ENCODE assay signal across 8 cellular contexts in the genomic region with DNA sequence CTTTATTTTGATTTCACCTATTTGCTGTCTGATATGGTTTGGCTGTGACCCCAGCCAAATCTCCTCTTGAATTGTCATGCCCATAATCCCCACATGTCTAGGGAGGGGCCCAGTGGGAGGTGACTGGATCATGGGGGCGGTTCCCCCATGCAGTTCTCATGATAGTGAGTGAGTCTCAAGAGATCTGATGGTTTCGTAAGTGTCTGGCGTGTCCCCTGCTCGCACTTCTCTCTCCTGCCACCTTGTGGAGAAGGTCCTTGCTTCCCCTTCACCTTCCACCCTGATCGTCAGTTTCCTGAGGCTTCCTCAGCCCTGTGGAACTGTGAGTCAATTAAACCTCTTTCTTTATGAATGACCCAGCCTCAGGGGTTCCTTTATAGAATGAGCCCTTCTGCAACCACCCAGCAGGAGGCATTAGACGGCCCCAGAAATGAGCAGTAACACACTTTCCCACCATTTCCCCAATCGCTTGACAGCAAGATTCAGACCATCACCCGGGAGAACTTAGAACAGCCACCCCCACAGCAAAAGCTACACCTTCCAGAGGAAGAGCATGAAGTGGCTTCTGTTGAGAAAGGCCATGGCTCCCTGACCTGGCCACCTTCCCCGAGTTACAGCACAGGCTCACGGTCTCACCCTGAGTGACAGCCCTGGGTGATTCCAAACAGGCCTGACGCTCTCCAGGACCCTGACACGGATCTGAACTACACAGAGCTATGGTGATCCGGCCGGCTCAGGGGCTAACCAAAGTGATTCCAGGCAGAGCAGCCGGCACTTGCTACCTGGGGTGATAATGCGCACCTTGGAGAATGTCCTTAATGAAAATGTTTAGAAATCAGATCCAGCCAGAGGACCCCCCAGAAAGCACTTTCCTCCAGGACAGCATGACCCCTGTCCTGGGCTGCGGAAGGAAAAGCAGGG.
DNase-seq lines count a peak whose midpoint lies in the region; ATAC-seq and TF ChIP-seq lines count a peak whose summit lies in the region.

No MANE protein-coding gene starts in this region.

- no peak for TF ChIP-seq POLR2A in adrenal gland (IDR thresholded peaks at IDR 0.05)

- H3K27me3 ChIP-seq in BJ (ENCODE audit: control insufficient read depth, insufficient read depth, low read length) = no peaks in the 10 kb centered on the region
- peaks cover 2% of the 10 kb centered on the region for H3K27me3 ChIP-seq in OCI-LY3 (ENCODE audit: low read depth, low read length)
- H3K27me3 ChIP-seq in adrenal gland = no peaks in the 10 kb centered on the region

- DNase-seq in BJ (ENCODE audit: low read depth) (no peak), HT1080 (ENCODE audit: low read depth) (peak; percentile 79), adrenal gland (peak; percentile 20 to 64 (median 48)), immature natural killer cell (peak; percentile 9 to 35 (median 10))
- DNase-seq in stimulated activated CD4-positive, alpha-beta T cell treated with anti-CD3 and anti-CD28 coated beads, Interleukin-1b, Interleukin-23, amount 100 ng/mL, for 24 hours (ENCODE audit: low read depth in 4 of 4, low spot score in 1 of 4) = peak in 3 of 4 experiments; percentile 7 to 14 (median 11)

- no peak overlapping the region for H3K4me3 ChIP-seq in BJ (ENCODE audit: low read depth, low read length)
- H3K4me3 ChIP-seq in OCI-LY3 (ENCODE audit: low read length) = no peak overlapping the region
- no peak overlapping the region for H3K4me3 ChIP-seq in adrenal gland

- H3K4me1 ChIP-seq in OCI-LY3 (ENCODE audit: low read length) (peaks cover 9% of the 10 kb centered on the region; the same call in 1 of the 2 replicates), adrenal gland (replicated peaks in 1 of 2) (no peaks in the 10 kb centered on the region)

- no peaks in the 10 kb centered on the region for H3K36me3 Mint-ChIP-seq in immature natural killer cell

- no peak overlapping the region for H3K27ac ChIP-seq in OCI-LY3 (ENCODE audit: low read length)
- no peak overlapping the region for H3K27ac ChIP-seq in adrenal gland

- POLR2A ChIA-PET in BJ (lab: Charles Lee) = no interaction called here

- no peaks in the 10 kb centered on the region for H3K79me2 ChIP-seq in OCI-LY3 (ENCODE audit: low read length)

- peaks cover 0 to 5% (median 3%) of the 10 kb centered on the region in 3 donors for H3K27me3 Mint-ChIP-seq in immature natural killer cell (ENCODE audit: low read depth in 3 of 3)

- intact Hi-C loops in adrenal gland (cut with DNase I) = loop anchor here in 1 of 2 donors (10.0 kb wide), 1 partner anchor 906 kb away; no protein-coding TSS in a partner anchor

- H3K9me3 ChIP-seq in OCI-LY3 (ENCODE audit: insufficient read depth, low read length) (no peaks in the 10 kb centered on the region), adrenal gland (replicated peaks in 1 of 3) (no peaks in the 10 kb centered on the region)

- no peaks in the 10 kb centered on the region for H4K20me1 ChIP-seq in OCI-LY3 (ENCODE audit: insufficient read depth, low read length)

- ATAC-seq in GM21825 (IDR thresholded peaks at IDR 0.05; ENCODE audit: unreplicated experiment) = no peak
- ATAC-seq in HG02870 (IDR thresholded peaks at IDR 0.05; ENCODE audit: unreplicated experiment) = no peak

- CTCF ChIA-PET in BJ (lab: Yijun Ruan, JAX) = interaction anchor here (0.6 to 2.2 kb wide), 3 partner anchors 108 to 918 kb away, joined by 3 to 9 read pairs (median 3); no protein-coding TSS in a partner anchor

- H3K36me3 ChIP-seq in BJ (ENCODE audit: control insufficient read depth, insufficient read depth, low read length) (no peaks in the 10 kb centered on the region), OCI-LY3 (replicated peaks; ENCODE audit: low read depth, low read length) (no peaks in the 10 kb centered on the region), adrenal gland (replicated peaks in 1 of 2) (no peaks in the 10 kb centered on the region)

- no peak overlapping the region for H3K9ac ChIP-seq in OCI-LY3 (ENCODE audit: low read length)

- H3K4me2 ChIP-seq in OCI-LY3 (ENCODE audit: low read length) = peak overlapping the region; percentile 37

- H3K4me1 Mint-ChIP-seq in immature natural killer cell = peaks cover 0 to 6% of the 10 kb centered on the region in 2 donors

- TF ChIP-seq CTCF in BJ (IDR thresholded peaks at IDR 0.05; ENCODE audit: insufficient read depth, low read depth, low read length) = peak; percentile 50
- peak; percentile 77 for TF ChIP-seq CTCF in OCI-LY3 (IDR thresholded peaks at IDR 0.05; ENCODE audit: low read depth, low read length)
- peak; percentile 17 to 57 (median 48) for TF ChIP-seq CTCF in adrenal gland (IDR thresholded peaks at IDR 0.05)

- no peak overlapping the region for H3K4me3 Mint-ChIP-seq in immature natural killer cell

- 35 to 46% (median 39%) methylated on average over 13 to 17 of the region's 17 CpGs for WGBS in adrenal gland, 4 donors

- H3K27ac Mint-ChIP-seq in immature natural killer cell = no peak overlapping the region

- no peaks in the 10 kb centered on the region for H3K9me3 Mint-ChIP-seq in immature natural killer cell

- H2AFZ ChIP-seq in OCI-LY3 (ENCODE audit: low read depth, low read length) = no peak overlapping the region
